ENCODE assay signal across 20 cellular contexts in the genomic region with DNA sequence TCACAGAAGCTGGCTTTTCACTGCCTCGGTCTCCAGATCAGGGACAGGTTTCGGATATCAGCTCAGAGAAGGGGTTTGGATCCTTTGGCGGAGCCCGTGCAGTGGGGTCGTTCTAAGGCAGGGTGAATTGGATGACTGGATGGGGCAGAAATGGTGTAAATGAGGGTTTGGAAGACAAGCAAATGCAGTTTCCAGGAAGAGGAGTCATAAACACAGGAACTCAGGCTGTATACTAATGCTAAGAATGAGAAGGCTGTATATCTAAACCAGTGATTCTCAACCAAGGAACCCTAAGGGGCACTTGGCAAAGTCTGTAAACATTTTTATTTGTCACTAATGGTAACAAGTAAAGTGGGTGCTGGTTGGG.
A peak's percentile ranks its signal among the peaks of the same experiment; 100 is the strongest.
DNase-seq lines count a peak whose midpoint lies in the region; FAIRE-seq and TF ChIP-seq lines count a peak whose summit lies in the region.
"Had no signal": no experiment of that assay in that cellular context is flagged by ENCODE, and none has a peak within 500 bp of the region (broad histone marks: within the 10 kb centered on the region; RNA-seq: fewer than 3 reads in every experiment).

No MANE protein-coding gene starts in this region.

- TF ChIP-seq POLR2A in endothelial cell of umbilical vein (IDR thresholded peaks at IDR 0.05; ENCODE audit: low read depth, low read length) = no peak
- no peak for TF ChIP-seq POLR2A in Peyer's patch (IDR thresholded peaks at IDR 0.05)
- TF ChIP-seq POLR2A in stomach (IDR thresholded peaks at IDR 0.05) = no peak

- H3K4me3 ChIP-seq in AG09309 (ENCODE audit: control insufficient read depth, low read depth, low read length) (peak overlapping the region; percentile 23), endothelial cell of umbilical vein (replicated peaks in 1 of 3; ENCODE audit: insufficient read depth in 1 of 3, low read depth in 1 of 3, low read length in 3 of 3) (peak overlapping the region in 2 of 3 experiments; percentile 25 to 62), trophoblast cell (ENCODE audit: low read depth, low read length) (no peak overlapping the region), Peyer's patch (no peak overlapping the region), stomach (no peak overlapping the region)

- no peak for TF ChIP-seq EP300 in stomach (IDR thresholded peaks at IDR 0.05)

- FAIRE-seq in endothelial cell of umbilical vein (lab: Jason Lieb, UNC) = no peak

- no peak overlapping the region for H3K23ac ChIP-seq in trophoblast cell (ENCODE audit: low read length)

- intact Hi-C loops in endothelial cell of umbilical vein (cut with micrococcal nuclease) (loop anchor here (1.0 to 2.0 kb wide), 5 partner anchors 39 to 1422 kb away; partner anchors contain the start of genes KIF18A and METTL15), stomach (cut with DNase I; ENCODE audit: low total_unique reads) (no loop called here)

- H3K4me2 ChIP-seq in endothelial cell of umbilical vein (ENCODE audit: insufficient read depth, low read length) = peak overlapping the region; percentile 90
- no peak overlapping the region for H3K4me2 ChIP-seq in trophoblast cell (ENCODE audit: low read length)

- TF ChIP-seq CTCF in AG09309 (IDR thresholded peaks at IDR 0.05; ENCODE audit: control insufficient read depth, insufficient read depth, low read depth, low read length, missing control alignments) (no peak), endothelial cell of umbilical vein (IDR thresholded peaks at IDR 0.05; ENCODE audit: extremely low read depth in 1 of 2, insufficient read depth in 1 of 2, low read depth in 1 of 2, low read length in 2 of 2) (no peak), Peyer's patch (IDR thresholded peaks at IDR 0.05) (no peak), stomach (IDR thresholded peaks at IDR 0.05) (no peak)

- H3K14ac ChIP-seq in trophoblast cell (ENCODE audit: low read length) = no peak overlapping the region

- H2BK12ac ChIP-seq in trophoblast cell (ENCODE audit: low read length) = no peak overlapping the region

- BruUV-seq in endothelial cell of umbilical vein (replicated peaks; lab: Mats Ljungman, UMichigan) = no TSS peak

- H3K18ac ChIP-seq in trophoblast cell (ENCODE audit: low read length) = no peak overlapping the region

- H3K79me2 ChIP-seq in endothelial cell of umbilical vein (ENCODE audit: control insufficient read depth, insufficient read depth, low read length) = no peaks in the 10 kb centered on the region
- no peaks in the 10 kb centered on the region for H3K79me2 ChIP-seq in trophoblast cell (ENCODE audit: control insufficient read depth, insufficient read depth, low read length, poor library complexity)

- H4K20me1 ChIP-seq in endothelial cell of umbilical vein (replicated peaks; ENCODE audit: control insufficient read depth, extremely low read depth, insufficient read depth, low read length) = no peaks in the 10 kb centered on the region

- H4K91ac ChIP-seq in trophoblast cell (ENCODE audit: low read depth, low read length) = no peak overlapping the region

- no peak overlapping the region for H4K8ac ChIP-seq in trophoblast cell (ENCODE audit: low read depth, low read length)

- H3K27me3 ChIP-seq in endothelial cell of umbilical vein (ENCODE audit: control insufficient read depth in 2 of 2, insufficient read depth in 2 of 2, low read length in 2 of 2) (no peaks in the 10 kb centered on the region), trophoblast cell (ENCODE audit: insufficient read depth, low read length) (no peaks in the 10 kb centered on the region), Peyer's patch (no peaks in the 10 kb centered on the region), stomach (no peaks in the 10 kb centered on the region)

- H2BK5ac ChIP-seq in trophoblast cell (ENCODE audit: low read depth, low read length, poor library complexity) = no peak overlapping the region

- H3K27ac ChIP-seq in endothelial cell of umbilical vein (ENCODE audit: insufficient read depth, low read depth, low read length) = peak overlapping the region; percentile 100
- peak overlapping the region; percentile 68 for H3K27ac ChIP-seq in trophoblast cell (ENCODE audit: low read depth, low read length)
- H3K27ac ChIP-seq in Peyer's patch = no peak overlapping the region
- no peak overlapping the region for H3K27ac ChIP-seq in stomach

- no peaks in the 10 kb centered on the region for H3K9me1 ChIP-seq in endothelial cell of umbilical vein (replicated peaks; ENCODE audit: control insufficient read depth, extremely low read depth, insufficient read depth, low read length)

- CTCF ChIA-PET in endothelial cell of umbilical vein (lab: Charles Lee) = interaction anchor here (0.6 to 2.4 kb wide), 15 partner anchors 9 to 1421 kb away, joined by 3 to 22 read pairs (median 3); partner anchors contain the start of gene BDNF

- POLR2A ChIA-PET in endothelial cell of umbilical vein (lab: Charles Lee) = interaction anchor here (1.0 to 1.4 kb wide), 2 partner anchors 362 to 418 kb away, joined by 3 to 5 read pairs; no protein-coding TSS in a partner anchor

- no peak overlapping the region for H3K4ac ChIP-seq in trophoblast cell (ENCODE audit: low read depth, low read length)

- DNase-seq in AG09309 (ENCODE audit: low read depth) = no peak
- no peak for DNase-seq in endothelial cell of umbilical vein (ENCODE audit: low read depth, low spot score)
- no peak for DNase-seq in trophoblast cell
- no peak for DNase-seq in NCI-H1436 (lab: John Stamatoyannopoulos, UW)
- DNase-seq in Peyer's patch = no peak
- no peak for DNase-seq in MV-4-11 (lab: John Stamatoyannopoulos, UW)
- DNase-seq in stomach = no peak
- DNase-seq: activated CD4-positive, alpha-beta T cell treated with anti-CD3 and anti-CD28 coated beads for 1 hour; CD4-positive, alpha-beta memory T cell; DMS79; effector memory CD4-positive, alpha-beta T cell; hippocampal formation; islet precursor cell; KBM-7; NCI-H1092; NCI-H2107; NCI-H526 treated with DMSO at 0.1 percent for 48 hours; stimulated activated naive B cell treated with anti-CD40 and anti-IgM and Interleukin-4, amounts not matched to agents 10 μg/mL and 1 μg/mL and 100 μg/mL, for 72 hours; T-helper 9 cell had no signal

- H3K9ac ChIP-seq in endothelial cell of umbilical vein (replicated peaks; ENCODE audit: extremely low read depth, insufficient read depth, low read length) (peak overlapping the region; percentile 99), trophoblast cell (ENCODE audit: low read length) (no peak overlapping the region)

- dilution Hi-C loops in endothelial cell of umbilical vein (cut with MboI; ENCODE audit: extremely low pct_ligation_motif_present, low sequenced_read_pairs) = no loop called here

- H3K4me1 ChIP-seq in endothelial cell of umbilical vein (ENCODE audit: control insufficient read depth, extremely low read depth, insufficient read depth, low read length) = peaks cover 33% of the 10 kb centered on the region
- peaks cover 0 to 3% of the 10 kb centered on the region in 2 experiments for H3K4me1 ChIP-seq in trophoblast cell (ENCODE audit: control insufficient read depth in 1 of 2, insufficient read depth in 2 of 2, low read length in 2 of 2)
- no peaks in the 10 kb centered on the region for H3K4me1 ChIP-seq in Peyer's patch
- no peaks in the 10 kb centered on the region for H3K4me1 ChIP-seq in stomach

- no peak overlapping the region for H2AK5ac ChIP-seq in trophoblast cell (ENCODE audit: low read length)

- H4K12ac ChIP-seq in trophoblast cell (ENCODE audit: low read depth, low read length) = no peak overlapping the region

- no peak overlapping the region for H2BK120ac ChIP-seq in trophoblast cell (ENCODE audit: insufficient read depth, low read length, poor library complexity)

- WGBS in trophoblast cell (ENCODE audit: extremely low coverage, insufficient coverage, insufficient read length) = no CpG with 5 or more reads among the region's 5 CpGs
- WGBS in stomach, 5 donors = 54 to 71% (median 58%) methylated on average over 5 of the region's 5 CpGs

- H3K9me3 ChIP-seq in endothelial cell of umbilical vein (replicated peaks; ENCODE audit: control insufficient read depth, insufficient read depth, low read length) (no peaks in the 10 kb centered on the region), trophoblast cell (ENCODE audit: insufficient read depth, low read depth, low read length) (peaks cover 1% of the 10 kb centered on the region), Peyer's patch (no peaks in the 10 kb centered on the region), stomach (no peaks in the 10 kb centered on the region)

- H2AFZ ChIP-seq in endothelial cell of umbilical vein (ENCODE audit: low read depth, low read length) = peak overlapping the region; percentile 6
- H2AFZ ChIP-seq in trophoblast cell (ENCODE audit: insufficient read depth, low read length, poor library complexity) = no peak overlapping the region

- H3K36me3 ChIP-seq in endothelial cell of umbilical vein (ENCODE audit: control insufficient read depth in 2 of 2, extremely low read depth in 1 of 2, insufficient read depth in 2 of 2, low read length in 2 of 2) = no peaks in the 10 kb centered on the region
- no peaks in the 10 kb centered on the region for H3K36me3 ChIP-seq in trophoblast cell (ENCODE audit: control insufficient read depth in 1 of 2, insufficient read depth in 2 of 2, low read length in 2 of 2)
- H3K36me3 ChIP-seq in Peyer's patch = no peaks in the 10 kb centered on the region
- no peaks in the 10 kb centered on the region for H3K36me3 ChIP-seq in stomach

- no peaks in the 10 kb centered on the region for H3K79me1 ChIP-seq in trophoblast cell (ENCODE audit: low read length)

TF ChIP-seq in PFSK-1, 5 proteins besides CTCF, POLR2A, EP300 and RAD21:
- TF ChIP-seq FOXP2 (optimal IDR thresholded peaks at IDR 0.05; ENCODE audit: borderline replicate concordance, extremely low read depth, extremely low read length, insufficient read depth) (no peak), POLR2AphosphoS5 (IDR thresholded peaks at IDR 0.05; ENCODE audit: low read depth, low read length) (0 out of 2 replicates have a peak, but pooled peaks have one; percentile 40)

TF ChIP-seq in endothelial cell of umbilical vein, 7 proteins besides CTCF, POLR2A, EP300 and RAD21:
- TF ChIP-seq GATA2 (IDR thresholded peaks at IDR 0.05; ENCODE audit: insufficient read depth, insufficient read length, low read depth, low read length) (no peak), POLR2AphosphoS5 (IDR thresholded peaks at IDR 0.05; ENCODE audit: insufficient read depth, low read depth, low read length) (no peak), FOS (IDR thresholded peaks at IDR 0.05; ENCODE audit: borderline replicate concordance, insufficient read depth, low read length) (no peak), EZH2 (IDR thresholded peaks at IDR 0.05; ENCODE audit: borderline replicate concordance, low read depth, low read length, severe bottlenecking) (no peak), JUN (IDR thresholded peaks at IDR 0.05; ENCODE audit: borderline replicate concordance, insufficient read depth, insufficient read length, low read depth) (no peak), MYC (IDR thresholded peaks at IDR 0.05; ENCODE audit: low read depth, low read length) (no peak)
- TF ChIP-seq, protein P1, sequence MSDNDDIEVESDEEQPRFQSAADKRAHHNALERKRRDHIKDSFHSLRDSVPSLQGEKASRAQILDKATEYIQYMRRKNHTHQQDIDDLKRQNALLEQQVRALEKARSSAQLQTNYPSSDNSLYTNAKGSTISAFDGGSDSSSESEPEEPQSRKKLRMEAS (IDR thresholded peaks at IDR 0.05; ENCODE audit: insufficient read depth, insufficient read length) = no peak

Comparison
In these comparisons a context has a peak if more than half of its experiments do, and no peak if none do; other contexts are left out.
1. H3K4me3 ChIP-seq: peak in AG09309 (single experiment) and endothelial cell of umbilical vein (2 of 3); none in trophoblast cell (single experiment), Peyer's patch (0 of 4) and stomach (0 of 4).
2. H3K27ac ChIP-seq: peak in endothelial cell of umbilical vein (single experiment) and trophoblast cell (single experiment); none in Peyer's patch (0 of 4) and stomach (0 of 5).